ENCODE assay signal across 24 cellular contexts in the genomic region with DNA sequence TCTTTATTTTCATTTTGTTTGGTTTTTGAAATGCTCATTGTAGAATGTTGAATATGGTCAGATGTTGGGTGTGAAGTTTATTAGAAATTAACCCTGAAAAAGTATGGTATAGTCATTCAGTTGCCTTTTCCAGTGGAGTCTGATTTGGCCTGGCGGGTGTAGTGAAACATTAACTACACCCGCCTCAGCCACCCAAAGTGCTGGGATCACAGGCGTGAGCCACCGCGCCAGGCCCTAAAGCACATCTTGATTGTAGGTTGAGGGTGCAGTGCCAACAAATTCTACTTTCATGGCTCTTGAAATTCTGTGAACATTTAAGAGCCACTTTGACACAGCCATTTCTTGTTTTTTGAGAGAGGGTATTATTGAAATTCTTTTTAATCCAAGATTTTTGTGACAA.
DNase-seq lines count a peak whose midpoint lies in the region; ATAC-seq, FAIRE-seq and TF ChIP-seq lines count a peak whose summit lies in the region.
"Had no signal": no experiment of that assay in that cellular context is flagged by ENCODE, and none has a peak within 500 bp of the region (broad histone marks: within the 10 kb centered on the region; RNA-seq: fewer than 3 reads in every experiment).

No MANE protein-coding gene starts in this region.

- peaks cover 51% of the 10 kb centered on the region for H3K4me1 Mint-ChIP-seq in astrocyte (ENCODE audit: low read depth, unreplicated experiment)
- H3K4me1 Mint-ChIP-seq in nephron progenitor cell, result peaks cover 4% of the 10 kb centered on the region
- H3K4me1 Mint-ChIP-seq: activated naive CD8-positive, alpha-beta T cell treated with anti-CD3 and anti-CD28 coated beads for 36 hours; central memory CD8-positive, alpha-beta T cell; immature natural killer cell had no signal

- H3K27me3 ChIP-seq in astrocyte (ENCODE audit: insufficient read depth, low read length) (no peaks in the 10 kb centered on the region), lower lobe of right lung (ENCODE audit: low read depth) (no peaks in the 10 kb centered on the region), skeletal muscle satellite cell (ENCODE audit: control insufficient read depth, insufficient read depth, low read length) (no peaks in the 10 kb centered on the region)
- H3K27me3 ChIP-seq: dorsolateral prefrontal cortex, gastroesophageal sphincter, tibial nerve had no signal

- TF ChIP-seq CTCF in astrocyte (IDR thresholded peaks at IDR 0.05; ENCODE audit: insufficient read depth, low read depth, low read length), result no peak
- no peak for TF ChIP-seq CTCF in lower lobe of right lung (IDR thresholded peaks at IDR 0.05)
- TF ChIP-seq CTCF in nephron progenitor cell (IDR thresholded peaks at IDR 0.05), result no peak

- intact Hi-C loops in lower lobe of right lung (cut with DNase I), result no loop called here

- DNase-seq in DMS79 treated with DMSO at 0.1 percent for 48 hours (lab: John Stamatoyannopoulos, UW) (peak; percentile 81), astrocyte (ENCODE audit: low read depth) (no peak), lower lobe of right lung (peak; percentile 67), nephron progenitor cell (no peak), NCI-H1930 (lab: John Stamatoyannopoulos, UW) (no peak), left lobe of liver (ENCODE audit: low spot score) (no peak)
- DNase-seq: activated CD4-positive, alpha-beta T cell treated with anti-CD3 and anti-CD28 coated beads for 48 hours; activated effector memory CD4-positive, alpha-beta T cell treated with anti-CD3 and anti-CD28 coated beads, Interleukin-2, amount 50 U/mL, for 16 hours; activated naive CD8-positive, alpha-beta T cell treated with anti-CD3 and anti-CD28 coated beads for 36 hours; activated T-cell treated with anti-CD3 and anti-CD28 coated beads, Interleukin-2, amount 50 U/mL, for 1 hour; dorsolateral prefrontal cortex; hypothalamus; immature natural killer cell; NCI-H1436 treated with DMSO at 0.1 percent for 48 hours; NCI-H524; NK-92 treated with Interleukin-12 subunit alpha and Interleukin-12 subunit beta, amount 100 ng/mL, for 24 hours had no signal

- no peaks in the 10 kb centered on the region for H3K9me3 ChIP-seq in astrocyte (ENCODE audit: insufficient read depth, low read depth, low read length)
- H3K9me3 ChIP-seq in lower lobe of right lung, result no peaks in the 10 kb centered on the region
- H3K9me3 ChIP-seq in skeletal muscle satellite cell (replicated peaks; ENCODE audit: low read length), result no peaks in the 10 kb centered on the region
- H3K9me3 ChIP-seq: gastroesophageal sphincter, tibial nerve had no signal

- peak overlapping the region; percentile 92 for H3K27ac ChIP-seq in astrocyte (ENCODE audit: low read depth, low read length)
- H3K27ac ChIP-seq in lower lobe of right lung, result no peak overlapping the region
- H3K27ac ChIP-seq: skin epidermis had no signal

- H3K79me2 ChIP-seq in astrocyte (ENCODE audit: insufficient read depth, low read length), result no peaks in the 10 kb centered on the region

- H3K4me3 ChIP-seq in astrocyte (ENCODE audit: insufficient read depth, low read depth, low read length), result no peak overlapping the region
- no peak overlapping the region for H3K4me3 ChIP-seq in lower lobe of right lung
- H3K4me3 ChIP-seq in skeletal muscle satellite cell (ENCODE audit: low read length), result no peak overlapping the region
- H3K4me3 ChIP-seq: dorsolateral prefrontal cortex, gastroesophageal sphincter, skin epidermis, tibial nerve had no signal

- H3K4me1 ChIP-seq in astrocyte (ENCODE audit: insufficient read depth, low read length), result peaks cover 37% of the 10 kb centered on the region
- peaks cover 11% of the 10 kb centered on the region for H3K4me1 ChIP-seq in lower lobe of right lung
- H3K4me1 ChIP-seq in skeletal muscle satellite cell (ENCODE audit: control insufficient read depth, insufficient read depth, low read length), result peaks cover 50% of the 10 kb centered on the region

- H3K36me3 Mint-ChIP-seq in astrocyte (ENCODE audit: low read depth, unreplicated experiment), result peaks cover 1% of the 10 kb centered on the region
- H3K36me3 Mint-ChIP-seq in nephron progenitor cell (ENCODE audit: low read depth), result peaks cover 35% of the 10 kb centered on the region
- H3K36me3 Mint-ChIP-seq: activated naive CD8-positive, alpha-beta T cell treated with anti-CD3 and anti-CD28 coated beads for 36 hours; immature natural killer cell had no signal

- peaks cover 4% of the 10 kb centered on the region for H3K9me3 Mint-ChIP-seq in astrocyte (ENCODE audit: unreplicated experiment)
- H3K9me3 Mint-ChIP-seq in nephron progenitor cell, result peaks cover 20% of the 10 kb centered on the region
- H3K9me3 Mint-ChIP-seq: central memory CD8-positive, alpha-beta T cell had no signal

- no peak overlapping the region for H3K4me3 Mint-ChIP-seq in astrocyte (ENCODE audit: unreplicated experiment)
- H3K4me3 Mint-ChIP-seq in nephron progenitor cell, result no peak overlapping the region
- H3K4me3 Mint-ChIP-seq: activated naive CD8-positive, alpha-beta T cell treated with anti-CD3 and anti-CD28 coated beads for 36 hours; central memory CD8-positive, alpha-beta T cell; immature natural killer cell; stimulated activated naive CD8-positive, alpha-beta T cell treated with anti-CD3 and anti-CD28 coated beads, Interleukin-15, Interleukin-2, amounts not matched to agents 100 ng/mL and 50 ng/mL, for 24 hours had no signal

- H3K27me3 Mint-ChIP-seq in astrocyte (ENCODE audit: low read depth, unreplicated experiment), result no peaks in the 10 kb centered on the region
- H3K27me3 Mint-ChIP-seq in nephron progenitor cell (ENCODE audit: low read depth, poor library complexity), result no peaks in the 10 kb centered on the region
- H3K27me3 Mint-ChIP-seq: activated naive CD8-positive, alpha-beta T cell treated with anti-CD3 and anti-CD28 coated beads for 36 hours; central memory CD8-positive, alpha-beta T cell; stimulated activated naive CD8-positive, alpha-beta T cell treated with anti-CD3 and anti-CD28 coated beads, Interleukin-15, Interleukin-2, amounts not matched to agents 100 ng/mL and 50 ng/mL, for 24 hours had no signal

- no peak overlapping the region for H3K4me2 ChIP-seq in astrocyte (ENCODE audit: low read length)
- H3K4me2 ChIP-seq in skeletal muscle satellite cell (ENCODE audit: low read length), result no peak overlapping the region

- no peak for FAIRE-seq in astrocyte (lab: Jason Lieb, UNC)

- H3K36me3 ChIP-seq in astrocyte (ENCODE audit: insufficient read depth, low read length) (no peaks in the 10 kb centered on the region), lower lobe of right lung (no peaks in the 10 kb centered on the region), skeletal muscle satellite cell (ENCODE audit: insufficient read depth, low read length) (no peaks in the 10 kb centered on the region)
- H3K36me3 ChIP-seq: gastroesophageal sphincter, tibial nerve had no signal

- no peaks in the 10 kb centered on the region for H4K20me1 ChIP-seq in astrocyte (ENCODE audit: insufficient read depth, low read length)

- ATAC-seq in lower lobe of right lung (peak; percentile 75 to 90), left lobe of liver (no peak)
- ATAC-seq in activated CD4-positive, CD25-positive, alpha-beta regulatory T cell treated with anti-CD3 and anti-CD28 coated beads, Interleukin-2, amount 50 U/mL, for 24 hours, result no peak
- ATAC-seq: gastroesophageal sphincter, Right ventricle myocardium inferior had no signal

- H2AFZ ChIP-seq in astrocyte (ENCODE audit: low read depth, low read length), result no peak overlapping the region

- no peak overlapping the region for H3K9ac ChIP-seq in astrocyte (ENCODE audit: low read length)
- peak overlapping the region; percentile 45 for H3K9ac ChIP-seq in skeletal muscle satellite cell (ENCODE audit: low read depth, low read length)

- H3K27ac Mint-ChIP-seq in astrocyte (ENCODE audit: unreplicated experiment) (peak overlapping the region; percentile 90), nephron progenitor cell (no peak overlapping the region)
- H3K27ac Mint-ChIP-seq: activated naive CD8-positive, alpha-beta T cell treated with anti-CD3 and anti-CD28 coated beads for 36 hours; immature natural killer cell; stimulated activated naive CD8-positive, alpha-beta T cell treated with anti-CD3 and anti-CD28 coated beads, Interleukin-15, Interleukin-2, amounts not matched to agents 100 ng/mL and 50 ng/mL, for 24 hours had no signal

Comparison
In these comparisons a context has a peak if more than half of its experiments do, and no peak if none do; other contexts are left out.
1. DNase-seq: peak in DMS79 treated with DMSO at 0.1 percent for 48 hours (single experiment) and lower lobe of right lung (single experiment); none in astrocyte (single experiment), nephron progenitor cell (single experiment), NCI-H1930 (0 of 2) and left lobe of liver (single experiment).
2. ATAC-seq: peak in lower lobe of right lung (2 of 2); none in activated CD4-positive, CD25-positive, alpha-beta regulatory T cell treated with anti-CD3 and anti-CD28 coated beads, Interleukin-2, amount 50 U/mL, for 24 hours (0 of 2) and left lobe of liver (single experiment).